ENCODE assay signal across 11 cellular contexts in genomic region chr7:138125598-138126111, GRCh38. TPM values are rescaled to one million over a fixed set of nuclear protein-coding genes. Genes with fewer than 3 reads are reported as not detected.
DNase-seq lines count a peak whose midpoint lies in the region; ATAC-seq and FAIRE-seq lines count a peak whose summit lies in the region.
"Had no signal": no experiment of that assay in that cellular context is flagged by ENCODE, and none has a peak within 500 bp of the region (broad histone marks: within the 10 kb centered on the region; RNA-seq: fewer than 3 reads in every experiment).

No MANE protein-coding gene starts in this region.

- H2BK12ac ChIP-seq in mesenchymal stem cell (ENCODE audit: low read length in 2 of 2): no peak overlapping the region

- H3K27me3 ChIP-seq in mesenchymal stem cell (ENCODE audit: control insufficient read depth in 1 of 2, insufficient read depth in 1 of 2, low read length in 2 of 2): no peaks in the 10 kb centered on the region
- H3K27me3 ChIP-seq: upper lobe of left lung had no signal

- no peak overlapping the region for H2BK15ac ChIP-seq in mesenchymal stem cell (ENCODE audit: low read depth, poor library complexity, severe bottlenecking)

- H3K4me3 ChIP-seq in mesenchymal stem cell (ENCODE audit: insufficient read depth in 1 of 2, low read depth in 1 of 2, low read length in 2 of 2): no peak overlapping the region
- H3K4me3 ChIP-seq: upper lobe of left lung had no signal

- ATAC-seq in GM18517 (IDR thresholded peaks at IDR 0.05; ENCODE audit: unreplicated experiment) (peak; percentile 90), HG02678 (IDR thresholded peaks at IDR 0.05; ENCODE audit: unreplicated experiment) (peak; percentile 68)

- H3K9ac ChIP-seq in mesenchymal stem cell (ENCODE audit: low read length): peak overlapping the region; percentile 27

- no peak overlapping the region for H4K91ac ChIP-seq in mesenchymal stem cell (ENCODE audit: low read length)

- no peak overlapping the region for H2BK5ac ChIP-seq in mesenchymal stem cell (ENCODE audit: low read depth, low read length, poor library complexity, severe bottlenecking)

- H3K14ac ChIP-seq in mesenchymal stem cell (ENCODE audit: low read length in 2 of 2): no peak overlapping the region

- peaks cover 2% of the 10 kb centered on the region for H3K4me1 ChIP-seq in mesenchymal stem cell (ENCODE audit: control insufficient read depth, insufficient read depth, low read depth, low read length)
- H3K4me1 ChIP-seq: upper lobe of left lung had no signal

- peak; percentile 98 for FAIRE-seq in RCC 7860 (lab: Jason Lieb, UNC)

- H4K8ac ChIP-seq in mesenchymal stem cell (ENCODE audit: low read length): no peak overlapping the region

- no peak overlapping the region for H2AFZ ChIP-seq in mesenchymal stem cell (ENCODE audit: low read depth, low read length)

- no peak overlapping the region for H3K4ac ChIP-seq in mesenchymal stem cell (ENCODE audit: low read depth in 1 of 2, low read length in 2 of 2)

- intact Hi-C loops in posterior vena cava (cut with DNase I): no loop called here

- H2AK5ac ChIP-seq in mesenchymal stem cell (ENCODE audit: low read length, severe bottlenecking): no peak overlapping the region

- 25% methylated on average over 1 of the region's 2 CpGs for WGBS in mesenchymal stem cell

- no peaks in the 10 kb centered on the region for H3K79me1 ChIP-seq in mesenchymal stem cell (replicated peaks; ENCODE audit: low read length, poor library complexity, severe bottlenecking)

- H3K18ac ChIP-seq in mesenchymal stem cell (ENCODE audit: low read depth in 1 of 2, low read length in 2 of 2): no peak overlapping the region

- H3K9me3 ChIP-seq in mesenchymal stem cell (ENCODE audit: control insufficient read depth, low read length): no peaks in the 10 kb centered on the region

- no peak overlapping the region for H3K23ac ChIP-seq in mesenchymal stem cell (ENCODE audit: low read length in 2 of 2)

- no peaks in the 10 kb centered on the region for H3K36me3 ChIP-seq in mesenchymal stem cell (ENCODE audit: control insufficient read depth in 1 of 2, insufficient read depth in 2 of 2, low read depth in 1 of 2, low read length in 2 of 2)
- H3K36me3 ChIP-seq: upper lobe of left lung had no signal

- H3K4me2 ChIP-seq in mesenchymal stem cell (ENCODE audit: low read length, poor library complexity, severe bottlenecking): no peak overlapping the region

- H3K27ac ChIP-seq in mesenchymal stem cell (ENCODE audit: low read length, poor library complexity, severe bottlenecking): peak overlapping the region; percentile 87
- H3K27ac ChIP-seq: HL-60 had no signal

- DNase-seq in RCC 7860 (ENCODE audit: low spot score) (peak; percentile 98), mesenchymal stem cell (peak; percentile 52), posterior vena cava (ENCODE audit: low spot score) (no peak), NCI-H526 (lab: John Stamatoyannopoulos, UW) (no peak), mucosa of gallbladder (ENCODE audit: low spot score) (no peak)
- DNase-seq in stimulated activated CD4-positive, alpha-beta T cell treated with anti-CD3 and anti-CD28 coated beads, Interleukin-1b, Interleukin-23, amount 100 ng/mL, for 48 hours: no peak
- DNase-seq: upper lobe of left lung had no signal

- H2BK120ac ChIP-seq in mesenchymal stem cell (ENCODE audit: low read depth, low read length): no peak overlapping the region

RNA-seq across cellular contexts. Expression of gene AKR1D1, which starts 49.4 kb away (rescaled TPM):
- polyA plus RNA-seq in mesenchymal stem cell (2013, experiment 1 of 2): not detected
- polyA plus RNA-seq in mesenchymal stem cell (2013, experiment 2 of 2): not detected
- total RNA-seq in posterior vena cava (not detected), mucosa of gallbladder (0.37 TPM)
- total RNA-seq: mesothelial cell of epicardium had no signal

Comparison
In these comparisons a context has a peak if more than half of its experiments do, and no peak if none do; other contexts are left out.
1. DNase-seq: peak in RCC 7860 (single experiment) and mesenchymal stem cell (single experiment); none in stimulated activated CD4-positive, alpha-beta T cell treated with anti-CD3 and anti-CD28 coated beads, Interleukin-1b, Interleukin-23, amount 100 ng/mL, for 48 hours (single experiment), posterior vena cava (single experiment), NCI-H526 (0 of 2) and mucosa of gallbladder (single experiment).